16 cellular contexts compared by ENCODE assay signal in genomic region chr12:6205761-6206160, GRCh38. TPM values are rescaled to one million over a fixed set of nuclear protein-coding genes. Genes with fewer than 3 reads are reported as not detected.
DNase-seq lines count a peak whose midpoint lies in the region; ATAC-seq and TF ChIP-seq lines count a peak whose summit lies in the region.
"Had no signal": no experiment of that assay in that cellular context is flagged by ENCODE, and none has a peak within 500 bp of the region (broad histone marks: within the 10 kb centered on the region; RNA-seq: fewer than 3 reads in every experiment).

No MANE protein-coding gene starts in this region.

- intact Hi-C loops in left cardiac atrium (cut with DNase I) = no loop called here

- H3K27ac ChIP-seq in right atrium auricular region (peak overlapping the region; percentile 92 to 94), rectal smooth muscle tissue (ENCODE audit: low read depth, low read length) (peak overlapping the region; percentile 98)
- H3K27ac ChIP-seq: HL-60, SJSA1, WERI-Rb-1 had no signal

- H3K9me3 ChIP-seq in right atrium auricular region (no peaks in the 10 kb centered on the region), iPS-15b (ENCODE audit: control insufficient read depth, insufficient read depth, low read length) (no peaks in the 10 kb centered on the region)
- H3K9me3 ChIP-seq: SJSA1 had no signal

- no peaks in the 10 kb centered on the region for H3K27me3 ChIP-seq in right atrium auricular region
- no peaks in the 10 kb centered on the region for H3K27me3 ChIP-seq in iPS-15b (ENCODE audit: control insufficient read depth, insufficient read depth, low read length)
- H3K27me3 ChIP-seq in rectal smooth muscle tissue (ENCODE audit: control insufficient read depth, insufficient read depth, low read length) = no peaks in the 10 kb centered on the region
- H3K27me3 ChIP-seq: SJSA1 had no signal

- no peak for ATAC-seq in left cardiac atrium
- no peak for ATAC-seq in GM18511 (IDR thresholded peaks at IDR 0.05; ENCODE audit: unreplicated experiment)
- ATAC-seq: stimulated activated naive CD8-positive, alpha-beta T cell treated with anti-CD3 and anti-CD28 coated beads, Interleukin-15, amount 100 ng/mL, for 72 hours had no signal

- H3K36me3 ChIP-seq in right atrium auricular region (peaks cover 4% of the 10 kb centered on the region), iPS-15b (ENCODE audit: control insufficient read depth, insufficient read depth, low read length) (peaks cover 3% of the 10 kb centered on the region), rectal smooth muscle tissue (ENCODE audit: control insufficient read depth, insufficient read depth, low read length) (no peaks in the 10 kb centered on the region)
- H3K36me3 ChIP-seq: WERI-Rb-1 had no signal

- peak overlapping the region; percentile 12 for H3K9ac ChIP-seq in iPS-15b (ENCODE audit: low read depth, low read length)
- H3K9ac ChIP-seq in rectal smooth muscle tissue (ENCODE audit: low read length) = peak overlapping the region; percentile 10

- H3K4me1 ChIP-seq in right atrium auricular region (peaks cover 0 to 81% of the 10 kb centered on the region in 2 donors), iPS-15b (ENCODE audit: control insufficient read depth, insufficient read depth, low read length) (peaks cover 25% of the 10 kb centered on the region), rectal smooth muscle tissue (ENCODE audit: control insufficient read depth, insufficient read depth, low read length) (peaks cover 63% of the 10 kb centered on the region)

- no peak overlapping the region for H3K4me3 ChIP-seq in right atrium auricular region
- no peak overlapping the region for H3K4me3 ChIP-seq in iPS-15b (ENCODE audit: low read depth, low read length)
- peak overlapping the region; percentile 6 for H3K4me3 ChIP-seq in rectal smooth muscle tissue (ENCODE audit: low read length)
- H3K4me3 ChIP-seq: SJSA1 had no signal

- no peak for TF ChIP-seq CTCF in right atrium auricular region (IDR thresholded peaks at IDR 0.05)

- no peak for DNase-seq in right atrium auricular region (ENCODE audit: low spot score)
- DNase-seq in left cardiac atrium = no peak
- DNase-seq in activated CD4-positive, CD25-positive, alpha-beta regulatory T cell treated with anti-CD3 and anti-CD28 coated beads, Interleukin-2, amount 50 U/mL, for 72 hours = no peak
- DNase-seq in midbrain (lab: John Stamatoyannopoulos, UW) = no peak
- no peak for DNase-seq in NCI-H524 (lab: John Stamatoyannopoulos, UW)
- DNase-seq: activated T-cell treated with anti-CD3 and anti-CD28 coated beads for 4 hours; NCI-H1105; NCI-H526 treated with DMSO at 0.1 percent for 48 hours; stimulated activated CD4-positive, alpha-beta T cell treated with anti-CD3 and anti-CD28 coated beads, Interleukin-4, amount 100 ng/mL, for 24 hours; stimulated activated naive CD8-positive, alpha-beta T cell treated with anti-CD3 and anti-CD28 coated beads, Interleukin-15, amount 100 ng/mL, for 72 hours; WERI-Rb-1 had no signal

RNA-seq across cellular contexts. Expression of gene CD9, which starts 5.6 kb away (rescaled TPM):
- total RNA-seq in right atrium auricular region (100 to 1,000 TPM; 126 to 230 TPM), left cardiac atrium (100 to 1,000 TPM in 1 of 2 donors, 10 to 100 TPM in 1; 55.1 to 167 TPM)
